Comparison of ENCODE assay signal across 9 cellular contexts in genomic region chr14:91889477-91890211, GRCh38. TPM values are rescaled to one million over a fixed set of nuclear protein-coding genes. Genes with fewer than 3 reads are reported as not detected.
DNase-seq lines count a peak whose midpoint lies in the region; ATAC-seq and TF ChIP-seq lines count a peak whose summit lies in the region.
"Had no signal": no experiment of that assay in that cellular context is flagged by ENCODE, and none has a peak within 500 bp of the region (broad histone marks: within the 10 kb centered on the region; RNA-seq: fewer than 3 reads in every experiment).

No MANE protein-coding gene starts in this region.

- no peak for DNase-seq in activated naive CD8-positive, alpha-beta T cell treated with anti-CD3 and anti-CD28 coated beads for 36 hours
- no peak for DNase-seq in effector memory CD4-positive, alpha-beta T cell
- DNase-seq in naive thymus-derived CD8-positive, alpha-beta T cell: no peak
- DNase-seq in upper lobe of right lung (no peak), Karpas-422 (no peak), T1000 (lab: John Stamatoyannopoulos, UW) (no peak)
- no peak for DNase-seq in activated CD4-positive, CD25-positive, alpha-beta regulatory T cell (lab: John Stamatoyannopoulos, UW)

- no peaks in the 10 kb centered on the region for H3K9me3 Mint-ChIP-seq in activated naive CD8-positive, alpha-beta T cell (ENCODE audit: low read depth)
- no peaks in the 10 kb centered on the region for H3K9me3 Mint-ChIP-seq in activated naive CD8-positive, alpha-beta T cell treated with anti-CD3 and anti-CD28 coated beads for 36 hours
- no peaks in the 10 kb centered on the region for H3K9me3 Mint-ChIP-seq in naive thymus-derived CD8-positive, alpha-beta T cell

- H3K9ac ChIP-seq in Karpas-422 (ENCODE audit: low read length): no peak overlapping the region

- H3K4me3 Mint-ChIP-seq in activated naive CD8-positive, alpha-beta T cell: no peak overlapping the region
- no peak overlapping the region for H3K4me3 Mint-ChIP-seq in activated naive CD8-positive, alpha-beta T cell treated with anti-CD3 and anti-CD28 coated beads for 36 hours
- peak overlapping the region in 8 of 10 donors; percentile 34 to 83 (median 70) for H3K4me3 Mint-ChIP-seq in naive thymus-derived CD8-positive, alpha-beta T cell

- POLR2A ChIA-PET in naive thymus-derived CD8-positive, alpha-beta T cell (lab: Charles Lee): interaction anchor here (0.6 to 15.0 kb wide), 8 partner anchors 9 to 65 kb away, joined by 3 to 317 read pairs (median 6); partner anchors contain the start of gene TC2N

- no peaks in the 10 kb centered on the region for H3K27me3 Mint-ChIP-seq in activated naive CD8-positive, alpha-beta T cell
- H3K27me3 Mint-ChIP-seq in activated naive CD8-positive, alpha-beta T cell treated with anti-CD3 and anti-CD28 coated beads for 36 hours: no peaks in the 10 kb centered on the region
- H3K27me3 Mint-ChIP-seq in naive thymus-derived CD8-positive, alpha-beta T cell: no peaks in the 10 kb centered on the region

- H3K79me2 ChIP-seq in Karpas-422 (ENCODE audit: low read length): no peaks in the 10 kb centered on the region

- TF ChIP-seq CTCF in upper lobe of right lung (IDR thresholded peaks at IDR 0.05): no peak

- H3K27ac Mint-ChIP-seq in activated naive CD8-positive, alpha-beta T cell: peak overlapping the region; percentile 80
- H3K27ac Mint-ChIP-seq in activated naive CD8-positive, alpha-beta T cell treated with anti-CD3 and anti-CD28 coated beads for 36 hours: no peak overlapping the region
- H3K27ac Mint-ChIP-seq in naive thymus-derived CD8-positive, alpha-beta T cell: peak overlapping the region; percentile 89 to 95 (median 93)

- ATAC-seq in naive thymus-derived CD8-positive, alpha-beta T cell: peak; percentile 28 to 39
- peak; percentile 38 for ATAC-seq in upper lobe of right lung
- ATAC-seq: K562 had no signal

- H4K20me1 ChIP-seq in Karpas-422 (ENCODE audit: insufficient read depth, low read depth, low read length): no peaks in the 10 kb centered on the region

- intact Hi-C loops in upper lobe of right lung (cut with DNase I): no loop called here

- no peaks in the 10 kb centered on the region for H3K9me2 ChIP-seq in Karpas-422 (replicated peaks; ENCODE audit: insufficient read depth, low read length)

- H2AFZ ChIP-seq in Karpas-422 (ENCODE audit: low read length): no peak overlapping the region

- H3K4me1 Mint-ChIP-seq in activated naive CD8-positive, alpha-beta T cell (ENCODE audit: low read depth): peaks cover 63% of the 10 kb centered on the region
- peaks cover 61% of the 10 kb centered on the region for H3K4me1 Mint-ChIP-seq in activated naive CD8-positive, alpha-beta T cell treated with anti-CD3 and anti-CD28 coated beads for 36 hours
- H3K4me1 Mint-ChIP-seq in naive thymus-derived CD8-positive, alpha-beta T cell: peaks cover 33 to 74% (median 63%) of the 10 kb centered on the region in 4 donors

- no peaks in the 10 kb centered on the region for H3K36me3 Mint-ChIP-seq in activated naive CD8-positive, alpha-beta T cell
- H3K36me3 Mint-ChIP-seq in activated naive CD8-positive, alpha-beta T cell treated with anti-CD3 and anti-CD28 coated beads for 36 hours: peaks cover 1% of the 10 kb centered on the region
- no peaks in the 10 kb centered on the region for H3K36me3 Mint-ChIP-seq in naive thymus-derived CD8-positive, alpha-beta T cell

- H3K4me2 ChIP-seq in Karpas-422 (ENCODE audit: low read depth, low read length, poor library complexity, severe bottlenecking): no peak overlapping the region

- H3K36me3 ChIP-seq in effector memory CD4-positive, alpha-beta T cell (ENCODE audit: control insufficient read depth, insufficient read depth, low read length): no peaks in the 10 kb centered on the region
- H3K36me3 ChIP-seq in upper lobe of right lung (no peaks in the 10 kb centered on the region), Karpas-422 (ENCODE audit: insufficient read depth, low read length) (no peaks in the 10 kb centered on the region)

- H3K4me1 ChIP-seq in effector memory CD4-positive, alpha-beta T cell (ENCODE audit: control insufficient read depth, insufficient read depth, low read length, poor library complexity, severe bottlenecking): peaks cover 20% of the 10 kb centered on the region
- peaks cover 34% of the 10 kb centered on the region for H3K4me1 ChIP-seq in upper lobe of right lung
- H3K4me1 ChIP-seq in Karpas-422 (ENCODE audit: low read length): no peaks in the 10 kb centered on the region

- H3K4me3 ChIP-seq in effector memory CD4-positive, alpha-beta T cell (ENCODE audit: insufficient read depth, low read depth, low read length, poor library complexity, severe bottlenecking): no peak overlapping the region
- H3K4me3 ChIP-seq in upper lobe of right lung (no peak overlapping the region), Karpas-422 (ENCODE audit: low read length) (no peak overlapping the region)
- H3K4me3 ChIP-seq: K562 had no signal

- no peaks in the 10 kb centered on the region for H3K27me3 ChIP-seq in effector memory CD4-positive, alpha-beta T cell (replicated peaks; ENCODE audit: control insufficient read depth, insufficient read depth, low read length, poor library complexity, severe bottlenecking)
- no peaks in the 10 kb centered on the region for H3K27me3 ChIP-seq in upper lobe of right lung
- H3K27me3 ChIP-seq in Karpas-422 (ENCODE audit: low read length): no peaks in the 10 kb centered on the region

- peak overlapping the region; percentile 20 for H3K27ac ChIP-seq in effector memory CD4-positive, alpha-beta T cell (ENCODE audit: insufficient read depth, low read length, poor library complexity, severe bottlenecking)
- H3K27ac ChIP-seq in upper lobe of right lung (peak overlapping the region; percentile 58), Karpas-422 (ENCODE audit: low read length) (no peak overlapping the region)

- H3K9me3 ChIP-seq in effector memory CD4-positive, alpha-beta T cell (ENCODE audit: control insufficient read depth, low read length): no peaks in the 10 kb centered on the region
- no peaks in the 10 kb centered on the region for H3K9me3 ChIP-seq in upper lobe of right lung
- H3K9me3 ChIP-seq in Karpas-422 (ENCODE audit: low read length): no peaks in the 10 kb centered on the region

RNA-seq across cellular contexts. Expression of gene TC2N, which starts 22.3 kb away (rescaled TPM):
- total RNA-seq in activated naive CD8-positive, alpha-beta T cell treated with anti-CD3 and anti-CD28 coated beads for 36 hours: 10 to 100 TPM; 16.7 to 17.4 TPM
- 100 to 1,000 TPM; 298 to 309 TPM for total RNA-seq in naive thymus-derived CD8-positive, alpha-beta T cell
- polyA plus RNA-seq in naive thymus-derived CD8-positive, alpha-beta T cell: 100 to 1,000 TPM; 125 to 167 (median 160) TPM
- 56.7 TPM for total RNA-seq in upper lobe of right lung
- not detected in 2 replicates for total RNA-seq in Karpas-422 (2014; rRNA removed; shearing (Covaris generic); ENCODE audit: low replicate concordance)

RNA-seq across cellular contexts. Expression of gene FBLN5, which starts 57.9 kb away (rescaled TPM):
- total RNA-seq in activated naive CD8-positive, alpha-beta T cell treated with anti-CD3 and anti-CD28 coated beads for 36 hours: 1 to 10 TPM; 1.3 to 1.6 TPM
- 1 to 10 TPM; 7.2 to 8.1 TPM for total RNA-seq in naive thymus-derived CD8-positive, alpha-beta T cell
- 10 to 100 TPM; 21.2 to 37.7 (median 25.3) TPM for polyA plus RNA-seq in naive thymus-derived CD8-positive, alpha-beta T cell
- 245 TPM for total RNA-seq in upper lobe of right lung
- total RNA-seq in Karpas-422 (2014; rRNA removed; shearing (Covaris generic); ENCODE audit: low replicate concordance): not detected in 2 replicates

Comparison
In these comparisons a context has a peak if more than half of its experiments do, and no peak if none do; other contexts are left out.
1. H3K4me3 Mint-ChIP-seq: peak in naive thymus-derived CD8-positive, alpha-beta T cell (8 of 10); none in activated naive CD8-positive, alpha-beta T cell (single experiment) and activated naive CD8-positive, alpha-beta T cell treated with anti-CD3 and anti-CD28 coated beads for 36 hours (single experiment).
2. RNA of gene TC2N, which starts 22.3 kb away (total RNA-seq): 298 to 309 TPM in naive thymus-derived CD8-positive, alpha-beta T cell, 56.7 TPM in upper lobe of right lung (single experiment) and 16.7 to 17.4 TPM in activated naive CD8-positive, alpha-beta T cell treated with anti-CD3 and anti-CD28 coated beads for 36 hours; not detected in Karpas-422; every median in the first group is over 10 times any median in the second.
3. RNA of gene FBLN5, which starts 57.9 kb away (total RNA-seq): 245 TPM in upper lobe of right lung (single experiment); 7.2 to 8.1 TPM in naive thymus-derived CD8-positive, alpha-beta T cell, 1.3 to 1.6 TPM in activated naive CD8-positive, alpha-beta T cell treated with anti-CD3 and anti-CD28 coated beads for 36 hours and not detected in Karpas-422; every median in the first group is over 10 times any median in the second.